9 cellular contexts compared by ENCODE assay signal in genomic region chr13:25171517-25172302, GRCh38. TPM values are rescaled to one million over a fixed set of nuclear protein-coding genes. Genes with fewer than 3 reads are reported as not detected.
A peak's percentile ranks its signal among the peaks of the same experiment; 100 is the strongest.
DNase-seq lines count a peak whose midpoint lies in the region; TF ChIP-seq lines count a peak whose summit lies in the region.
"Had no signal": no experiment of that assay in that cellular context is flagged by ENCODE, and none has a peak within 500 bp of the region (broad histone marks: within the 10 kb centered on the region; RNA-seq: fewer than 3 reads in every experiment).

Gene AMER2 (minus strand): TSS chr13:25172288. CDS start chr13:25171619, 669 bp downstream.

- peak; percentile 15 for DNase-seq in DMS53 treated with DMSO at 0.1 percent for 48 hours (lab: John Stamatoyannopoulos, UW; ENCODE audit: unreplicated experiment)
- DNase-seq in MM.1S = no peak
- peak; percentile 30 for DNase-seq in astrocyte of the spinal cord (ENCODE audit: low read depth, low spot score)
- DNase-seq in iris pigment epithelial cell (ENCODE audit: low read depth) = peak; percentile 7
- DNase-seq in stomach = no peak
- no peak for DNase-seq in germinal center (ENCODE audit: low spot score)
- DNase-seq in MV-4-11 (lab: John Stamatoyannopoulos, UW) = no peak
- no peak for DNase-seq in SKM-1 (lab: John Stamatoyannopoulos, UW; ENCODE audit: unreplicated experiment)

- H2AFZ ChIP-seq in MM.1S (ENCODE audit: low read length) = no peak within 1 kb of the TSS

- intact Hi-C loops in stomach (cut with DNase I; ENCODE audit: low total_unique reads) = no loop called here

- no peak for TF ChIP-seq EP300 in stomach (IDR thresholded peaks at IDR 0.05)

- H3K4me1 ChIP-seq in MM.1S (ENCODE audit: low read length) = no peaks in the 10 kb centered on the region
- peaks cover 9 to 21% (median 18%) of the 10 kb centered on the region in 4 donors for H3K4me1 ChIP-seq in stomach

- H3K9me3 ChIP-seq in MM.1S (replicated peaks; ENCODE audit: insufficient read depth, low read length) (no peaks in the 10 kb centered on the region), stomach (no peaks in the 10 kb centered on the region)

- H3K27me3 ChIP-seq in MM.1S (replicated peaks; ENCODE audit: insufficient read depth, low read length) (peaks cover 8% of the 10 kb centered on the region; the same call in 1 of the 2 replicates), stomach (peaks cover 30 to 83% (median 46%) of the 10 kb centered on the region in 3 donors)

- H3K9me2 ChIP-seq in MM.1S (replicated peaks; ENCODE audit: insufficient read depth, low read length) = no peaks in the 10 kb centered on the region

- H3K36me3 ChIP-seq in MM.1S (replicated peaks; ENCODE audit: insufficient read depth, low read length) (no peaks in the 10 kb centered on the region), stomach (no peaks in the 10 kb centered on the region)

- H3K27ac ChIP-seq in MM.1S (ENCODE audit: low read length) = no peak within 1 kb of the TSS
- H3K27ac ChIP-seq in stomach = no peak within 1 kb of the TSS

- H3K9ac ChIP-seq in MM.1S (ENCODE audit: low read length) = no peak within 1 kb of the TSS

- H4K20me1 ChIP-seq in MM.1S (ENCODE audit: insufficient read depth, low read length) = no peaks in the 10 kb centered on the region

- no peaks in the 10 kb centered on the region for H3K79me2 ChIP-seq in MM.1S (ENCODE audit: low read length)

- H3K4me2 ChIP-seq in MM.1S (ENCODE audit: low read depth, low read length) = peak within 1 kb of the TSS; percentile 59; the same call in 1 of the 2 replicates

- 2 to 5% (median 4%) methylated on average over 35 to 50 of the region's 50 CpGs for WGBS in stomach, 5 donors

- TF ChIP-seq CTCF in MM.1S (IDR thresholded peaks at IDR 0.05; ENCODE audit: low read length) (no peak), astrocyte of the spinal cord (IDR thresholded peaks at IDR 0.05; ENCODE audit: low read depth, low read length) (no peak), stomach (IDR thresholded peaks at IDR 0.05) (no peak)

- no peak for TF ChIP-seq POLR2A in stomach (IDR thresholded peaks at IDR 0.05)

- no peaks in the 10 kb centered on the region for H3F3A ChIP-seq in MM.1S (ENCODE audit: insufficient read depth, low read length)

- H3K4me3 ChIP-seq in MM.1S (ENCODE audit: low read length) (peak within 1 kb of the TSS; percentile 37; the same call in 1 of the 2 replicates), astrocyte of the spinal cord (ENCODE audit: low read depth, low read length) (peak within 1 kb of the TSS; percentile 24), stomach (peak within 1 kb of the TSS; percentile 23 to 48 (median 40))
- H3K4me3 ChIP-seq: K562 had no signal

- in situ Hi-C loops in astrocyte of the spinal cord (cut with HindIII; ENCODE audit: low sequenced_read_pairs) = no loop called here

RNA-seq across cellular contexts. Expression of gene AMER2, which starts in this region (rescaled TPM):
- 1 to 10 TPM in 1 of 5 donors, under 1 TPM in 1, not detected in 3; 0.14 to 1.1 TPM for total RNA-seq in stomach
- polyA plus RNA-seq in stomach = under 1 TPM in 1 of 3 donors, not detected in 2; 0.03 TPM
- total RNA-seq: K562 had no signal
- polyA plus RNA-seq: K562 had no signal

Comparison
In these comparisons a context has a peak if more than half of its experiments do, and no peak if none do; other contexts are left out.
1. DNase-seq: peak in DMS53 treated with DMSO at 0.1 percent for 48 hours (single experiment), astrocyte of the spinal cord (single experiment) and iris pigment epithelial cell (single experiment); none in MM.1S (single experiment), stomach (single experiment), germinal center (single experiment), MV-4-11 (single experiment) and SKM-1 (single experiment).
2. Peak in every context shown above with its lines, with median percentiles within 50 percentile points of each other: H3K4me3 ChIP-seq.